1 cellular context compared by ENCODE assay signal in genomic region chr11:5291207-5291838, GRCh38.
TF ChIP-seq lines count a peak whose summit lies in the region.

No MANE protein-coding gene starts in this region.

TF ChIP-seq in K562, 482 proteins besides CTCF, POLR2A, EP300 and RAD21 (continues in another document):
- TF ChIP-seq IRF1 (CRISPR knock-in tag; IDR thresholded peaks at IDR 0.05; ENCODE audit: borderline replicate concordance) (no peak), MTA3 (IDR thresholded peaks at IDR 0.05; ENCODE audit: borderline replicate concordance) (no peak), CUX1 (CRISPR knock-in tag; IDR thresholded peaks at IDR 0.05) (no peak), MAZ (CRISPR knock-in tag; conservative IDR thresholded peaks at IDR 0.05 in 1 of 2, IDR thresholded peaks at IDR 0.05 in 1 of 2) (peak in 1 of 2 experiments; percentile 57; a peak in 1 of 4 replicates), POLR3G (IDR thresholded peaks at IDR 0.05; ENCODE audit: extremely low read depth, insufficient read length, insufficient replicate concordance) (no peak), TCF3 (CRISPR knock-in tag; IDR thresholded peaks at IDR 0.05) (0 out of 2 replicates have a peak, but pooled peaks have one; percentile 16), CBFB (CRISPR knock-in tag; IDR thresholded peaks at IDR 0.05) (no peak), SRSF1 (IDR thresholded peaks at IDR 0.05; ENCODE audit: low read depth, low read length) (no peak), SP1 (CRISPR knock-in tag; IDR thresholded peaks at IDR 0.05) (no peak), ARID2 (IDR thresholded peaks at IDR 0.05) (peak; percentile 68), SMC3 (conservative IDR thresholded peaks at IDR 0.05; ENCODE audit: insufficient read depth, low read depth, low read length) (peak; percentile 93), KLF13 (tag; IDR thresholded peaks at IDR 0.05; ENCODE audit: borderline replicate concordance, low read depth) (0 out of 2 replicates have a peak, but pooled peaks have one; percentile 39), EZH2 (IDR thresholded peaks at IDR 0.05; ENCODE audit: borderline replicate concordance, low read depth, low read length) (no peak), HMGXB4 (CRISPR knock-in tag; IDR thresholded peaks at IDR 0.05) (no peak), ZNF76 (CRISPR knock-in tag; IDR thresholded peaks at IDR 0.05; ENCODE audit: borderline replicate concordance) (no peak), POLR2B (IDR thresholded peaks at IDR 0.05; ENCODE audit: low read depth, partially characterized antibody) (no peak), KDM4B (IDR thresholded peaks at IDR 0.05; ENCODE audit: borderline replicate concordance in 2 of 2, low read depth in 1 of 2) (no peak), BCLAF1 (IDR thresholded peaks at IDR 0.05; ENCODE audit: borderline replicate concordance in 1 of 2, control insufficient read depth in 1 of 2, low read depth in 2 of 2, low read length in 1 of 2) (0 out of 4 replicates have a peak, but pooled peaks of 1 of the 2 experiments have one; percentile 21), CGGBP1 (CRISPR knock-in tag; IDR thresholded peaks at IDR 0.05) (no peak), TCF7L2 (IDR thresholded peaks at IDR 0.05; ENCODE audit: low read depth, low read length) (no peak), GTF3C2 (IDR thresholded peaks at IDR 0.05; ENCODE audit: borderline replicate concordance, extremely low read depth, insufficient read length) (no peak), ILK (tag; IDR thresholded peaks at IDR 0.05; ENCODE audit: borderline replicate concordance, low read depth) (no peak), ZNF133 (CRISPR knock-in tag; IDR thresholded peaks at IDR 0.05) (no peak), TRIM25 (IDR thresholded peaks at IDR 0.05; ENCODE audit: borderline replicate concordance) (no peak), ZNF324 (CRISPR knock-in tag; IDR thresholded peaks at IDR 0.05) (no peak), KAT2B (IDR thresholded peaks at IDR 0.05; ENCODE audit: low read depth, low read length) (no peak), ZNF174 (CRISPR knock-in tag; IDR thresholded peaks at IDR 0.05) (no peak), DACH1 (IDR thresholded peaks at IDR 0.05; ENCODE audit: partially characterized antibody) (peak; percentile 39), DMBX1 (CRISPR knock-in tag; IDR thresholded peaks at IDR 0.05; ENCODE audit: borderline replicate concordance) (peak; percentile 69), BRF1 (IDR thresholded peaks at IDR 0.05; ENCODE audit: borderline replicate concordance, extremely low read depth, insufficient read length) (no peak), HDAC1 (IDR thresholded peaks at IDR 0.05) (no peak; a peak in 1 of 4 replicates), FOXM1 (IDR thresholded peaks at IDR 0.05; ENCODE audit: low read depth) (0 out of 2 replicates have a peak, but pooled peaks have one; percentile 41), FOXM1 (CRISPR knock-in tag; IDR thresholded peaks at IDR 0.05; ENCODE audit: low read depth) (no peak), SREBF2 (CRISPR knock-in tag; IDR thresholded peaks at IDR 0.05) (no peak), EHMT2 (IDR thresholded peaks at IDR 0.05) (peak; percentile 61; the same call in 1 of the 2 replicates), SIN3A (IDR thresholded peaks at IDR 0.05; ENCODE audit: borderline replicate concordance in 2 of 2, control insufficient read depth in 1 of 2, low read depth in 2 of 2, low read length in 2 of 2) (no peak), ZNF311 (CRISPR knock-in tag; IDR thresholded peaks at IDR 0.05) (no peak), ZNF507 (tag; conservative IDR thresholded peaks at IDR 0.05) (no peak)
- TF ChIP-seq, protein P1, sequence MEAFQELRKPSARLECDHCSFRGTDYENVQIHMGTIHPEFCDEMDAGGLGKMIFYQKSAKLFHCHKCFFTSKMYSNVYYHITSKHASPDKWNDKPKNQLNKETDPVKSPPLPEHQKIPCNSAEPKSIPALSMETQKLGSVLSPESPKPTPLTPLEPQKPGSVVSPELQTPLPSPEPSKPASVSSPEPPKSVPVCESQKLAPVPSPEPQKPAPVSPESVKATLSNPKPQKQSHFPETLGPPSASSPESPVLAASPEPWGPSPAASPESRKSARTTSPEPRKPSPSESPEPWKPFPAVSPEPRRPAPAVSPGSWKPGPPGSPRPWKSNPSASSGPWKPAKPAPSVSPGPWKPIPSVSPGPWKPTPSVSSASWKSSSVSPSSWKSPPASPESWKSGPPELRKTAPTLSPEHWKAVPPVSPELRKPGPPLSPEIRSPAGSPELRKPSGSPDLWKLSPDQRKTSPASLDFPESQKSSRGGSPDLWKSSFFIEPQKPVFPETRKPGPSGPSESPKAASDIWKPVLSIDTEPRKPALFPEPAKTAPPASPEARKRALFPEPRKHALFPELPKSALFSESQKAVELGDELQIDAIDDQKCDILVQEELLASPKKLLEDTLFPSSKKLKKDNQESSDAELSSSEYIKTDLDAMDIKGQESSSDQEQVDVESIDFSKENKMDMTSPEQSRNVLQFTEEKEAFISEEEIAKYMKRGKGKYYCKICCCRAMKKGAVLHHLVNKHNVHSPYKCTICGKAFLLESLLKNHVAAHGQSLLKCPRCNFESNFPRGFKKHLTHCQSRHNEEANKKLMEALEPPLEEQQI (IDR thresholded peaks at IDR 0.05), result peak; percentile 40; the same call in 1 of the 2 replicates
- TF ChIP-seq, protein P2, sequence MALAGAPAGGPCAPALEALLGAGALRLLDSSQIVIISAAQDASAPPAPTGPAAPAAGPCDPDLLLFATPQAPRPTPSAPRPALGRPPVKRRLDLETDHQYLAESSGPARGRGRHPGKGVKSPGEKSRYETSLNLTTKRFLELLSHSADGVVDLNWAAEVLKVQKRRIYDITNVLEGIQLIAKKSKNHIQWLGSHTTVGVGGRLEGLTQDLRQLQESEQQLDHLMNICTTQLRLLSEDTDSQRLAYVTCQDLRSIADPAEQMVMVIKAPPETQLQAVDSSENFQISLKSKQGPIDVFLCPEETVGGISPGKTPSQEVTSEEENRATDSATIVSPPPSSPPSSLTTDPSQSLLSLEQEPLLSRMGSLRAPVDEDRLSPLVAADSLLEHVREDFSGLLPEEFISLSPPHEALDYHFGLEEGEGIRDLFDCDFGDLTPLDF (CRISPR knock-in tag; IDR thresholded peaks at IDR 0.05), result no peak
- TF ChIP-seq, protein P3, sequence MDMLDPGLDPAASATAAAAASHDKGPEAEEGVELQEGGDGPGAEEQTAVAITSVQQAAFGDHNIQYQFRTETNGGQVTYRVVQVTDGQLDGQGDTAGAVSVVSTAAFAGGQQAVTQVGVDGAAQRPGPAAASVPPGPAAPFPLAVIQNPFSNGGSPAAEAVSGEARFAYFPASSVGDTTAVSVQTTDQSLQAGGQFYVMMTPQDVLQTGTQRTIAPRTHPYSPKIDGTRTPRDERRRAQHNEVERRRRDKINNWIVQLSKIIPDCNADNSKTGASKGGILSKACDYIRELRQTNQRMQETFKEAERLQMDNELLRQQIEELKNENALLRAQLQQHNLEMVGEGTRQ (CRISPR knock-in tag; IDR thresholded peaks at IDR 0.05), result no peak
